8 cellular contexts compared by ENCODE assay signal in the genomic region with DNA sequence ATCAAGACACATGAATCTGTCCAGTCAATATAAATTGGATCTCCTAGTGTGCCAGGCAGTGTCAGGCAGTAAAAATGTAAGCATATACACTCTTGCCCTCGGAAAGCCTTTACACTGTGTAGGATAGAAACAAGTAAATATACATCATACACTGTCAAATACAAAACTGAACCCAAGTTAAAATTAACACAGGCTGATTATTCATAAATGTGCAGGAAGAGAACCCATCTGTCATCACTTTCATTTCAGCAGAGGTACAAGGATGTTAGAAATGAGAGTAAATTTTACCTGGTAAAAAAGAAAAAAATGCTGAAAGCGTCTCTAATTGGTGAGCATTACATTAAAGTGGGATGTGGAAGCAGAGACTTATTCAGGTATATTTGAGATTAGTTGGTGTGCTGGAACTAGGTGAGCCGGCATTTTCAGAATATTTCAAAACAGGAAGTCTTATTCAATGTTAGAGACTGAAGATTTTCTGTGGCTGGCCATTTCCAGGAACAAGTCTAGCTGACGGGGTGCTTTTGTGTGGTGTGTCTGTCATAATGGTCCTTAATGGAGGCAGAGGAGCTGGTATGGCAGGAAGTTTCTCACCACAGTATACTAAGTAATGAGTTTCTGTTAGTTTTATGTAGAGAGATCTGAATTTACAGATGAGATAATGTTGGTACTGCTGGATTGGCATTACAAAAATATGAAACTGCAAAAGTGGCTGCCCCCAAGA.
DNase-seq lines count a peak whose midpoint lies in the region; ATAC-seq and TF ChIP-seq lines count a peak whose summit lies in the region.

No MANE protein-coding gene starts in this region.

- peaks cover 16% of the 10 kb centered on the region for H3K9me3 Mint-ChIP-seq in activated CD4-positive, alpha-beta T cell treated with anti-CD3 and anti-CD28 coated beads, Interleukin-2, amount 10 ng/mL, durations not matched to agents 24 days and 14 days

- no peaks in the 10 kb centered on the region for H3K27me3 Mint-ChIP-seq in activated CD4-positive, alpha-beta T cell treated with anti-CD3 and anti-CD28 coated beads, Interleukin-2, amount 10 ng/mL, durations not matched to agents 24 days and 14 days

- H3K27ac ChIP-seq in duodenal mucosa (ENCODE audit: low read depth, low read length) (peak overlapping the region; percentile 45), dorsolateral prefrontal cortex (peak overlapping the region in 3 of 59 donors; percentile 7 to 20 (median 13)), coronary artery (peak overlapping the region in 1 of 2 donors; percentile 1)

- H3K27ac Mint-ChIP-seq in activated CD4-positive, alpha-beta T cell treated with anti-CD3 and anti-CD28 coated beads, Interleukin-2, amount 10 ng/mL, durations not matched to agents 24 days and 14 days, result peak overlapping the region; percentile 94

- ATAC-seq in GM21423 (IDR thresholded peaks at IDR 0.05; ENCODE audit: unreplicated experiment), result peak; percentile 100

- peaks cover 14% of the 10 kb centered on the region for H3K36me3 Mint-ChIP-seq in activated CD4-positive, alpha-beta T cell treated with anti-CD3 and anti-CD28 coated beads, Interleukin-2, amount 10 ng/mL, durations not matched to agents 24 days and 14 days (ENCODE audit: low read depth)

- no peaks in the 10 kb centered on the region for H3K36me3 ChIP-seq in duodenal mucosa (ENCODE audit: control insufficient read depth in 1 of 2, insufficient read depth in 2 of 2, low read length in 2 of 2)

- peaks cover 42% of the 10 kb centered on the region for H3K4me1 Mint-ChIP-seq in activated CD4-positive, alpha-beta T cell treated with anti-CD3 and anti-CD28 coated beads, Interleukin-2, amount 10 ng/mL, durations not matched to agents 24 days and 14 days

- no peaks in the 10 kb centered on the region for H3K9me3 ChIP-seq in duodenal mucosa (ENCODE audit: control insufficient read depth in 1 of 2, low read length in 2 of 2)

- H3K4me1 ChIP-seq in duodenal mucosa (ENCODE audit: control insufficient read depth in 1 of 2, insufficient read depth in 2 of 2, low read length in 2 of 2), result peaks cover 6 to 18% of the 10 kb centered on the region in 2 donors

- intact Hi-C loops in activated CD4-positive, alpha-beta T cell treated with anti-CD3 and anti-CD28 coated beads, Interleukin-2, amount 10 ng/mL, durations not matched to agents 24 days and 14 days (cut with micrococcal nuclease), result loop anchor here (1.0 to 10.0 kb wide), 9 partner anchors 27 to 589 kb away; a partner anchor contains a TSS
- intact Hi-C loops in dorsolateral prefrontal cortex (cut with DNase I), result no loop called here

- peak overlapping the region; percentile 86 for H3K4me3 Mint-ChIP-seq in activated CD4-positive, alpha-beta T cell treated with anti-CD3 and anti-CD28 coated beads, Interleukin-2, amount 10 ng/mL, durations not matched to agents 24 days and 14 days

- TF ChIP-seq CTCF in dorsolateral prefrontal cortex (IDR thresholded peaks at IDR 0.05 in 54 of 56, conservative IDR thresholded peaks at IDR 0.05 in 2 of 56; ENCODE audit: low read depth in 1 of 56, partially characterized antibody in 56 of 56), result no peak
- no peak for TF ChIP-seq CTCF in coronary artery (IDR thresholded peaks at IDR 0.05)

- H3K9ac ChIP-seq in duodenal mucosa (ENCODE audit: low read depth in 1 of 2, low read length in 2 of 2), result peak overlapping the region in 1 of 2 donors; percentile 3

- DNase-seq in CMK (ENCODE audit: low read depth), result peak; percentile 12
- DNase-seq in Jurkat, Clone E6-1 (ENCODE audit: low read depth, low spot score), result peak; percentile 94
- peak; percentile 93 for DNase-seq in activated CD4-positive, alpha-beta T cell treated with anti-CD3 and anti-CD28 coated beads, Interleukin-2, amount 10 ng/mL, durations not matched to agents 24 days and 14 days
- DNase-seq in pons (ENCODE audit: low spot score), result peak; percentile 35
- no peak for DNase-seq in dorsolateral prefrontal cortex
- DNase-seq in coronary artery (ENCODE audit: low spot score), result no peak

- peak overlapping the region; percentile 36 for H3K4me3 ChIP-seq in Jurkat, Clone E6-1 (ENCODE audit: low read length)
- H3K4me3 ChIP-seq in duodenal mucosa (ENCODE audit: low read depth in 1 of 2, low read length in 2 of 2) (peak overlapping the region; percentile 0 to 25), dorsolateral prefrontal cortex (peak overlapping the region in 1 of 59 donors; percentile 13), coronary artery (no peak overlapping the region)

- H3K27me3 ChIP-seq in duodenal mucosa (ENCODE audit: control insufficient read depth in 1 of 2, insufficient read depth in 2 of 2, low read length in 2 of 2) (no peaks in the 10 kb centered on the region), dorsolateral prefrontal cortex (no peaks in the 10 kb centered on the region)

Comparison
In these comparisons a context has a peak if more than half of its experiments do, and no peak if none do; other contexts are left out.
1. DNase-seq: peak in CMK (single experiment), Jurkat, Clone E6-1 (single experiment), activated CD4-positive, alpha-beta T cell treated with anti-CD3 and anti-CD28 coated beads, Interleukin-2, amount 10 ng/mL, durations not matched to agents 24 days and 14 days (single experiment) and pons (single experiment); none in dorsolateral prefrontal cortex (0 of 10) and coronary artery (single experiment).